7 cellular contexts compared by ENCODE assay signal in the genomic region with DNA sequence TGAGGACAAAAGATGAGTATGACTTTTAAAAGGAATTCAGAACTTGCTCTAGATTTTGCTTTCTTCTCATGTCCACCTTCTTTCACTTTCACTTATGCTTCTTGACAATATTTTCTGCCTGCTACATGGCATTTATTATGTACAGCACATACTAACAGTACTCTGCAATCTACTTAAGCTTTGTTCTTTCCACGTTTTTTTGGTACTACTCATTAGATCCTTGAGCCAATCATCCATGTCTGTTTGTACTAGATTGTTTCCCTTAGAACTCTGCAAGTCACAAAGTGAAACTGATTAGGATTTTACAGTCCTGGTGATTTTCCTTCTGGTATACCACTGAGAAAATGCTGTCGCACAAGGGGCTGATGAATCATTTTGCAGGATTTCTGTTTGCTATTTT.
A peak's percentile ranks its signal among the peaks of the same experiment; 100 is the strongest.
DNase-seq lines count a peak whose midpoint lies in the region; ATAC-seq and TF ChIP-seq lines count a peak whose summit lies in the region.

No MANE protein-coding gene starts in this region.

- no peaks in the 10 kb centered on the region for H3K9me2 ChIP-seq in Loucy (replicated peaks; ENCODE audit: low read depth, low read length)

- H3K9me3 ChIP-seq in Loucy (ENCODE audit: insufficient read depth, low read depth, low read length) = no peaks in the 10 kb centered on the region
- no peaks in the 10 kb centered on the region for H3K9me3 ChIP-seq in parathyroid adenoma (ENCODE audit: control insufficient read depth, low read length)

- H3K27me3 ChIP-seq in Loucy (ENCODE audit: insufficient read depth, low read length, poor library complexity, severe bottlenecking) (no peaks in the 10 kb centered on the region), parathyroid adenoma (ENCODE audit: control insufficient read depth, insufficient read depth, low read length) (no peaks in the 10 kb centered on the region)

- peak; percentile 16 for DNase-seq in GM13977 (ENCODE audit: low spot score)
- DNase-seq in chondrocyte (ENCODE audit: low spot score) = no peak
- no peak for DNase-seq in NCI-H345 (lab: John Stamatoyannopoulos, UW)
- DNase-seq in NCI-H1105 (lab: John Stamatoyannopoulos, UW) = no peak

- peak overlapping the region; percentile 34 for H3K27ac Mint-ChIP-seq in chondrocyte (ENCODE audit: unreplicated experiment)

- peaks cover 79% of the 10 kb centered on the region for H3K79me2 ChIP-seq in Loucy (ENCODE audit: insufficient read depth, low read length)
- H3K79me2 ChIP-seq in parathyroid adenoma = peaks cover 34% of the 10 kb centered on the region

- ATAC-seq in GM21737 (IDR thresholded peaks at IDR 0.05; ENCODE audit: unreplicated experiment) = peak; percentile 55

- in situ Hi-C loops in GM13977 (cut with MboI; ENCODE audit: low pct_unique_long_range_greater_than_20kb, low sequenced_read_pairs, unreplicated experiment) = no loop called here

- H3K9ac ChIP-seq in Loucy (ENCODE audit: low read depth, low read length, poor library complexity, severe bottlenecking) = peak overlapping the region; percentile 58
- no peak overlapping the region for H3K9ac ChIP-seq in parathyroid adenoma

- peaks cover 43% of the 10 kb centered on the region for H3K4me1 ChIP-seq in Loucy (ENCODE audit: insufficient read depth, low read length, poor library complexity, severe bottlenecking)
- H3K4me1 ChIP-seq in parathyroid adenoma = peaks cover 10% of the 10 kb centered on the region

- H3K36me3 ChIP-seq in Loucy (ENCODE audit: insufficient read depth, low read length) = no peaks in the 10 kb centered on the region
- no peaks in the 10 kb centered on the region for H3K36me3 ChIP-seq in parathyroid adenoma (ENCODE audit: control insufficient read depth, insufficient read depth, low read length)

- H3K4me3 Mint-ChIP-seq in chondrocyte (ENCODE audit: unreplicated experiment) = peak overlapping the region; percentile 55

- H2AFZ ChIP-seq in Loucy (ENCODE audit: low read length) (peak overlapping the region; percentile 84), parathyroid adenoma (no peak overlapping the region)

- H3K36me3 Mint-ChIP-seq in chondrocyte (ENCODE audit: low read depth) = no peaks in the 10 kb centered on the region

- peak overlapping the region; percentile 83 for H3K4me2 ChIP-seq in Loucy (ENCODE audit: low read depth, low read length, poor library complexity, severe bottlenecking)
- no peak overlapping the region for H3K4me2 ChIP-seq in parathyroid adenoma (ENCODE audit: low read length)

- no peaks in the 10 kb centered on the region for H3K9me3 Mint-ChIP-seq in chondrocyte (ENCODE audit: low read depth)

- no peaks in the 10 kb centered on the region for H3F3A ChIP-seq in Loucy (ENCODE audit: low read depth)

- peaks cover 38% of the 10 kb centered on the region for H3K4me1 Mint-ChIP-seq in chondrocyte (ENCODE audit: low read depth)

- no peaks in the 10 kb centered on the region for H4K20me1 ChIP-seq in Loucy (ENCODE audit: insufficient read depth, low read length, poor library complexity, severe bottlenecking)

- H3K27me3 Mint-ChIP-seq in chondrocyte (ENCODE audit: low read depth) = no peaks in the 10 kb centered on the region

- TF ChIP-seq CTCF in GM13977 (IDR thresholded peaks at IDR 0.05; ENCODE audit: extremely low read depth, insufficient read depth, missing control alignments) (no peak), Loucy (conservative IDR thresholded peaks at IDR 0.05; ENCODE audit: low read length) (no peak), chondrocyte (IDR thresholded peaks at IDR 0.05) (no peak), parathyroid adenoma (IDR thresholded peaks at IDR 0.05) (no peak)

- H3K27ac ChIP-seq in parathyroid adenoma = peak overlapping the region; percentile 25

- H3K4me3 ChIP-seq in Loucy (ENCODE audit: low read length, poor library complexity, severe bottlenecking) (peak overlapping the region; percentile 75), parathyroid adenoma (ENCODE audit: low read depth, low read length) (no peak overlapping the region)
